Comparison of ENCODE assay signal across 7 cellular contexts in the genomic region with DNA sequence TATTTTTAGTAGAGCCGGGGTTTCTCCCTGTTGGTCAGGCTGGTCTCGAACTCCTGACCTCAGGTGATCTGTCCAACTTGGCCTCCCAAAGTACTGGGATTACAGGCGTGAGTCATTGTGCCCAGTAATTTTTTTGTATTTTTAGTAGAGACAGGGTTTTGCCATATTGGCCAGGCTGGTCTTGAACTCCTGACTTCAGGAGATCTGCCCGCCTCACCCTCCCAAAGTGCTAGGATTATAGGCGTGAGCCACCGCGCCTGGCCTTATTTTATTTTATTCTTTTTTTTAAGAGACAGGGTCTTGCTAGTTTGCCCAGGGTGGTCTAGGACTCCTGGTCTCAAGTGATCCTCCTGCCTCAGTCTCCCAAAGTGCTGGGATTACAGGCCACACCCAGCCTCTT. TPM values are rescaled to one million over a fixed set of nuclear protein-coding genes. Genes with fewer than 3 reads are reported as not detected.
DNase-seq lines count a peak whose midpoint lies in the region; ATAC-seq and TF ChIP-seq lines count a peak whose summit lies in the region.
"Not testable (repeated sequence)": the region's sequence is repeated elsewhere in the genome, so short reads cannot be mapped to it uniquely, and the experiment has no call there.

No MANE protein-coding gene starts in this region.

- intact Hi-C loops in activated CD4-positive, alpha-beta memory T cell treated with anti-CD3 and anti-CD28 coated beads for 36 hours (cut with micrococcal nuclease): not testable (repeated sequence)

- peak overlapping the region in 6 of 11 experiments; percentile 4 to 27 (median 14); a peak in 2 of 22 replicates for H3K27ac ChIP-seq in BLaER1 treated with 17β-estradiol and CSF1 and Interleukin-3, amounts not matched to agents 10 nM and 100 nM
- H3K27ac ChIP-seq in CD8-positive, alpha-beta memory T cell (ENCODE audit: low read depth, low read length): not testable (repeated sequence)

- H3K36me3 Mint-ChIP-seq in CD8-positive, alpha-beta memory T cell; activated CD4-positive, alpha-beta memory T cell treated with anti-CD3 and anti-CD28 coated beads for 36 hours; activated naive CD8-positive, alpha-beta T cell; effector memory CD8-positive, alpha-beta T cell (ENCODE audit: insufficient read depth); naive thymus-derived CD8-positive, alpha-beta T cell: not testable (repeated sequence)

- DNase-seq in CD8-positive, alpha-beta memory T cell; activated CD4-positive, alpha-beta memory T cell treated with anti-CD3 and anti-CD28 coated beads for 36 hours; effector memory CD8-positive, alpha-beta T cell; naive thymus-derived CD8-positive, alpha-beta T cell: not testable (repeated sequence)
- peak; percentile 10 for DNase-seq in omental fat pad (ENCODE audit: low spot score)

- peaks cover 0 to 31% (median 7%) of the 10 kb centered on the region in 11 experiments; a peak in 9 of 22 replicates for H4K20me1 ChIP-seq in BLaER1 treated with 17β-estradiol and CSF1 and Interleukin-3, amounts not matched to agents 10 nM and 100 nM

- H3K27me3 Mint-ChIP-seq in CD8-positive, alpha-beta memory T cell; activated CD4-positive, alpha-beta memory T cell treated with anti-CD3 and anti-CD28 coated beads for 36 hours; activated naive CD8-positive, alpha-beta T cell; effector memory CD8-positive, alpha-beta T cell; naive thymus-derived CD8-positive, alpha-beta T cell: not testable (repeated sequence)

- not testable (repeated sequence) for ATAC-seq in effector memory CD8-positive, alpha-beta T cell (replicated peaks); naive thymus-derived CD8-positive, alpha-beta T cell; omental fat pad (ENCODE audit: low FRiP score)

- not testable (repeated sequence) for H3K4me3 ChIP-seq in BLaER1 treated with 17β-estradiol and CSF1 and Interleukin-3, amounts not matched to agents 10 nM and 100 nM; CD8-positive, alpha-beta memory T cell (ENCODE audit: low read length)

- H3K27me3 ChIP-seq in BLaER1 treated with 17β-estradiol and CSF1 and Interleukin-3, amounts not matched to agents 10 nM and 100 nM; CD8-positive, alpha-beta memory T cell (ENCODE audit: insufficient read depth, low read length, poor library complexity, severe bottlenecking): not testable (repeated sequence)

- H3K4me3 Mint-ChIP-seq in CD8-positive, alpha-beta memory T cell: peak overlapping the region in 4 of 7 donors; percentile 75 to 86 (median 80)
- H3K4me3 Mint-ChIP-seq in activated CD4-positive, alpha-beta memory T cell treated with anti-CD3 and anti-CD28 coated beads for 36 hours: peak overlapping the region; percentile 66
- peak overlapping the region; percentile 80 for H3K4me3 Mint-ChIP-seq in activated naive CD8-positive, alpha-beta T cell
- H3K4me3 Mint-ChIP-seq in effector memory CD8-positive, alpha-beta T cell: peak overlapping the region; percentile 23 to 96
- H3K4me3 Mint-ChIP-seq in naive thymus-derived CD8-positive, alpha-beta T cell: peak overlapping the region; percentile 4 to 88 (median 68)

- TF ChIP-seq CTCF in omental fat pad (IDR thresholded peaks at IDR 0.05): not testable (repeated sequence)

- H3K4me2 ChIP-seq in BLaER1 treated with 17β-estradiol and CSF1 and Interleukin-3, amounts not matched to agents 10 nM and 100 nM: peak overlapping the region in 3 of 11 experiments; percentile 44 to 100 (median 98); a peak in 6 of 22 replicates

- peaks cover 0 to 22% (median 3%) of the 10 kb centered on the region in 11 experiments; a peak in 14 of 22 replicates for H3K36me3 ChIP-seq in BLaER1 treated with 17β-estradiol and CSF1 and Interleukin-3, amounts not matched to agents 10 nM and 100 nM
- H3K36me3 ChIP-seq in CD8-positive, alpha-beta memory T cell (ENCODE audit: insufficient read depth, low read length): not testable (repeated sequence)

- POLR2A ChIA-PET in CD8-positive, alpha-beta memory T cell (lab: Charles Lee): not testable (repeated sequence)
- POLR2A ChIA-PET in activated CD4-positive, alpha-beta memory T cell treated with anti-CD3 and anti-CD28 coated beads for 36 hours (lab: Charles Lee): interaction anchor here (1.3 kb wide), 1 partner anchor 41 kb away, joined by 4 read pairs; no protein-coding TSS in a partner anchor
- POLR2A ChIA-PET in naive thymus-derived CD8-positive, alpha-beta T cell (lab: Charles Lee): interaction anchor here (1.2 to 3.2 kb wide), 2 partner anchors 11 to 88 kb away, joined by 3 to 17 read pairs; a partner anchor contains a TSS

- not testable (repeated sequence) for H3K9ac ChIP-seq in BLaER1 treated with 17β-estradiol and CSF1 and Interleukin-3, amounts not matched to agents 10 nM and 100 nM

- not testable (repeated sequence) for H3K9me3 Mint-ChIP-seq in CD8-positive, alpha-beta memory T cell; activated CD4-positive, alpha-beta memory T cell treated with anti-CD3 and anti-CD28 coated beads for 36 hours; activated naive CD8-positive, alpha-beta T cell (ENCODE audit: low read depth); effector memory CD8-positive, alpha-beta T cell; naive thymus-derived CD8-positive, alpha-beta T cell

- peaks cover 40 to 57% (median 45%) of the 10 kb centered on the region in 3 donors for H3K4me1 Mint-ChIP-seq in CD8-positive, alpha-beta memory T cell
- peaks cover 35% of the 10 kb centered on the region for H3K4me1 Mint-ChIP-seq in activated CD4-positive, alpha-beta memory T cell treated with anti-CD3 and anti-CD28 coated beads for 36 hours (ENCODE audit: low read depth)
- peaks cover 42% of the 10 kb centered on the region for H3K4me1 Mint-ChIP-seq in activated naive CD8-positive, alpha-beta T cell (ENCODE audit: low read depth)
- peaks cover 31 to 44% of the 10 kb centered on the region in 2 donors for H3K4me1 Mint-ChIP-seq in effector memory CD8-positive, alpha-beta T cell (ENCODE audit: low read depth in 2 of 2)
- H3K4me1 Mint-ChIP-seq in naive thymus-derived CD8-positive, alpha-beta T cell: peaks cover 23 to 67% (median 47%) of the 10 kb centered on the region in 4 donors

- H3K4me1 ChIP-seq in BLaER1 treated with 17β-estradiol and CSF1 and Interleukin-3, amounts not matched to agents 10 nM and 100 nM: peaks cover 64 to 85% (median 77%) of the 10 kb centered on the region in 10 experiments
- peaks cover 48% of the 10 kb centered on the region for H3K4me1 ChIP-seq in CD8-positive, alpha-beta memory T cell (ENCODE audit: insufficient read depth, low read length)

- H3K27ac Mint-ChIP-seq in CD8-positive, alpha-beta memory T cell: peak overlapping the region in 3 of 8 donors; percentile 24 to 42 (median 38)
- H3K27ac Mint-ChIP-seq in activated CD4-positive, alpha-beta memory T cell treated with anti-CD3 and anti-CD28 coated beads for 36 hours; activated naive CD8-positive, alpha-beta T cell: not testable (repeated sequence)
- H3K27ac Mint-ChIP-seq in effector memory CD8-positive, alpha-beta T cell: peak overlapping the region in 1 of 2 donors; percentile 64
- peak overlapping the region in 4 of 10 donors; percentile 48 to 93 (median 57) for H3K27ac Mint-ChIP-seq in naive thymus-derived CD8-positive, alpha-beta T cell

- not testable (repeated sequence) for H3K9me3 ChIP-seq in BLaER1 treated with 17β-estradiol and CSF1 and Interleukin-3, amounts not matched to agents 10 nM and 100 nM (replicated peaks in 1 of 11); CD8-positive, alpha-beta memory T cell (ENCODE audit: low read length)

- CTCF ChIA-PET in CD8-positive, alpha-beta memory T cell (lab: Charles Lee): not testable (repeated sequence)
- CTCF ChIA-PET in activated CD4-positive, alpha-beta memory T cell treated with anti-CD3 and anti-CD28 coated beads for 36 hours (lab: Charles Lee): interaction anchor here (0.6 kb wide), 1 partner anchor 378 kb away, joined by 3 read pairs; no protein-coding TSS in a partner anchor

RNA-seq across cellular contexts. Expression of a gene that starts 1.3 kb away (rescaled TPM):
- 10 to 100 TPM; 12.4 to 15.6 TPM for total RNA-seq in CD8-positive, alpha-beta memory T cell
- 63.3 TPM for polyA plus RNA-seq in CD8-positive, alpha-beta memory T cell
- 10 to 100 TPM; 27.4 to 29.3 TPM for total RNA-seq in activated CD4-positive, alpha-beta memory T cell treated with anti-CD3 and anti-CD28 coated beads for 36 hours
- total RNA-seq in naive thymus-derived CD8-positive, alpha-beta T cell: 10 to 100 TPM; 53.3 to 57.9 TPM
- 10 to 100 TPM; 14.1 to 48.5 (median 23.7) TPM for polyA plus RNA-seq in naive thymus-derived CD8-positive, alpha-beta T cell
- 100 to 1,000 TPM in 1 of 4 donors, 10 to 100 TPM in 3; 50.2 to 103 (median 77.0) TPM for total RNA-seq in omental fat pad

RNA-seq across cellular contexts. Expression of a gene that starts 40.5 kb away (rescaled TPM):
- total RNA-seq in CD8-positive, alpha-beta memory T cell: 10 to 100 TPM; 66.3 to 70.0 TPM
- polyA plus RNA-seq in CD8-positive, alpha-beta memory T cell: 37.5 TPM
- 10 to 100 TPM; 42.9 to 43.8 TPM for total RNA-seq in activated CD4-positive, alpha-beta memory T cell treated with anti-CD3 and anti-CD28 coated beads for 36 hours
- total RNA-seq in naive thymus-derived CD8-positive, alpha-beta T cell: 10 to 100 TPM; 40.2 to 42.5 TPM
- 10 to 100 TPM; 27.8 to 37.8 (median 36.2) TPM for polyA plus RNA-seq in naive thymus-derived CD8-positive, alpha-beta T cell
- 10 to 100 TPM; 24.6 to 43.7 (median 33.5) TPM for total RNA-seq in omental fat pad

RNA-seq across cellular contexts. Expression of a gene that starts 43.3 kb away (rescaled TPM):
- 100 to 1,000 TPM; 115 to 118 TPM for total RNA-seq in CD8-positive, alpha-beta memory T cell
- polyA plus RNA-seq in CD8-positive, alpha-beta memory T cell: 203 TPM
- total RNA-seq in activated CD4-positive, alpha-beta memory T cell treated with anti-CD3 and anti-CD28 coated beads for 36 hours: 10 to 100 TPM; 90.2 to 94.8 TPM
- total RNA-seq in naive thymus-derived CD8-positive, alpha-beta T cell: 10 to 100 TPM; 66.6 to 78.6 TPM
- polyA plus RNA-seq in naive thymus-derived CD8-positive, alpha-beta T cell: 100 to 1,000 TPM; 213 to 229 (median 215) TPM
- 10 to 100 TPM; 14.9 to 32.6 (median 19.9) TPM for total RNA-seq in omental fat pad
